Comparison of ENCODE assay signal across 9 cellular contexts in genomic region chr22:36160499-36160942, GRCh38. TPM values are rescaled to one million over a fixed set of nuclear protein-coding genes. Genes with fewer than 3 reads are reported as not detected.
DNase-seq lines count a peak whose midpoint lies in the region; ATAC-seq and TF ChIP-seq lines count a peak whose summit lies in the region.
"Had no signal": no experiment of that assay in that cellular context is flagged by ENCODE, and none has a peak within 500 bp of the region (broad histone marks: within the 10 kb centered on the region; RNA-seq: fewer than 3 reads in every experiment).

A gene with protein sequence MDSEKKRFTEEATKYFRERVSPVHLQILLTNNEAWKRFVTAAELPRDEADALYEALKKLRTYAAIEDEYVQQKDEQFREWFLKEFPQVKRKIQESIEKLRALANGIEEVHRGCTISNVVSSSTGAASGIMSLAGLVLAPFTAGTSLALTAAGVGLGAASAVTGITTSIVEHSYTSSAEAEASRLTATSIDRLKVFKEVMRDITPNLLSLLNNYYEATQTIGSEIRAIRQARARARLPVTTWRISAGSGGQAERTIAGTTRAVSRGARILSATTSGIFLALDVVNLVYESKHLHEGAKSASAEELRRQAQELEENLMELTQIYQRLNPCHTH (minus strand): TSS chr22:36160755. CDS start chr22:36149055, 11,700 bp downstream.

- no peak within 1 kb of the TSS for H3K4me2 ChIP-seq in neuronal stem cell (ENCODE audit: insufficient read depth, low read length, poor library complexity, severe bottlenecking)

- H2BK12ac ChIP-seq in neuronal stem cell (ENCODE audit: low read length) = no peak within 1 kb of the TSS

- H3K27me3 Mint-ChIP-seq in activated CD4-positive, alpha-beta T cell treated with anti-CD3 and anti-CD28 coated beads, Interleukin-2, amount 10 ng/mL, durations not matched to agents 24 days and 14 days = no peaks in the 10 kb centered on the region

- no peak within 1 kb of the TSS for H4K91ac ChIP-seq in neuronal stem cell (ENCODE audit: low read depth, low read length, poor library complexity)

- peaks cover 14% of the 10 kb centered on the region for H3K36me3 Mint-ChIP-seq in activated CD4-positive, alpha-beta T cell treated with anti-CD3 and anti-CD28 coated beads, Interleukin-2, amount 10 ng/mL, durations not matched to agents 24 days and 14 days (ENCODE audit: low read depth)

- H3K14ac ChIP-seq in neuronal stem cell (ENCODE audit: low read length) = no peak within 1 kb of the TSS

- no peak within 1 kb of the TSS for H2AK5ac ChIP-seq in neuronal stem cell (ENCODE audit: low read depth, low read length)

- intact Hi-C loops in activated CD4-positive, alpha-beta T cell treated with anti-CD3 and anti-CD28 coated beads, Interleukin-2, amount 10 ng/mL, durations not matched to agents 24 days and 14 days (cut with micrococcal nuclease) = loop anchor here (10.0 kb wide), 1 partner anchor 324 kb away; the partner anchor contains the start of gene TXN2
- intact Hi-C loops in A673 (cut with micrococcal nuclease; ENCODE audit: unreplicated experiment) = no loop called here

- H3K79me1 ChIP-seq in neuronal stem cell (ENCODE audit: low read depth, low read length) = no peaks in the 10 kb centered on the region

- WGBS in neuronal stem cell (ENCODE audit: extremely low coverage in 2 of 2, insufficient read length in 2 of 2, insufficient replicate concordance in 1 of 2), 2 donors = no CpG with 5 or more reads among the region's 3 CpGs

- H3K18ac ChIP-seq in neuronal stem cell (ENCODE audit: low read length) = no peak within 1 kb of the TSS

- peaks cover 78% of the 10 kb centered on the region for H3K4me1 Mint-ChIP-seq in activated CD4-positive, alpha-beta T cell treated with anti-CD3 and anti-CD28 coated beads, Interleukin-2, amount 10 ng/mL, durations not matched to agents 24 days and 14 days

- no peak within 1 kb of the TSS for H2AFZ ChIP-seq in neuronal stem cell (ENCODE audit: low read length)

- CTCF ChIA-PET in A673 (lab: Charles Lee) = interaction anchor here (0.6 kb wide), 1 partner anchor 228 kb away, joined by 3 read pairs; no protein-coding TSS in a partner anchor

- H3K23ac ChIP-seq in neuronal stem cell (ENCODE audit: low read depth, low read length, poor library complexity) = no peak within 1 kb of the TSS

- BruUV-seq in A673 (replicated peaks; lab: Mats Ljungman, UMichigan) = no TSS peak

- no peak within 1 kb of the TSS for H3K4ac ChIP-seq in neuronal stem cell (ENCODE audit: low read length)

- H2BK15ac ChIP-seq in neuronal stem cell (ENCODE audit: low read length) = no peak within 1 kb of the TSS

- in situ Hi-C loops in endometrial microvascular endothelial cells (cut with HindIII; ENCODE audit: inconsistent ontology term, low pct_unique_long_range_greater_than_20kb, low sequenced_read_pairs) = no loop called here

- peak; percentile 88 for DNase-seq in activated CD4-positive, alpha-beta T cell treated with anti-CD3 and anti-CD28 coated beads, Interleukin-2, amount 10 ng/mL, durations not matched to agents 24 days and 14 days
- DNase-seq in neuronal stem cell (ENCODE audit: low spot score) = no peak
- DNase-seq in superior temporal gyrus (ENCODE audit: extremely low spot score) = no peak
- DNase-seq in T1000 (lab: John Stamatoyannopoulos, UW) = no peak
- no peak for DNase-seq in NCI-H1048 (lab: John Stamatoyannopoulos, UW)
- DNase-seq in A673 (ENCODE audit: low spot score) = no peak

- H3K4me3 ChIP-seq in neuronal stem cell (ENCODE audit: low read length in 2 of 2) (no peak within 1 kb of the TSS), A673 (ENCODE audit: low read depth, low read length, poor library complexity, severe bottlenecking) (no peak within 1 kb of the TSS)
- H3K4me3 ChIP-seq: SJSA1 had no signal

- peak within 1 kb of the TSS; percentile 94 for H3K4me3 Mint-ChIP-seq in activated CD4-positive, alpha-beta T cell treated with anti-CD3 and anti-CD28 coated beads, Interleukin-2, amount 10 ng/mL, durations not matched to agents 24 days and 14 days

- TF ChIP-seq CTCF in A673 (conservative IDR thresholded peaks at IDR 0.05; ENCODE audit: low read depth, low read length) = no peak

- H3K4me1 ChIP-seq in neuronal stem cell (ENCODE audit: control insufficient read depth in 2 of 2, insufficient read depth in 1 of 2, low read depth in 1 of 2, low read length in 2 of 2) (peaks cover 12 to 18% of the 10 kb centered on the region in 2 donors), A673 (ENCODE audit: insufficient read depth, low read length, poor library complexity, severe bottlenecking) (no peaks in the 10 kb centered on the region)

- peak; percentile 46 for ATAC-seq in GM19395 (IDR thresholded peaks at IDR 0.05; ENCODE audit: unreplicated experiment)

- H3K36me3 ChIP-seq in neuronal stem cell (replicated peaks in 1 of 2; ENCODE audit: control insufficient read depth in 2 of 2, insufficient read depth in 2 of 2, low read length in 2 of 2) (no peaks in the 10 kb centered on the region), A673 (ENCODE audit: insufficient read depth, low read length, poor library complexity, severe bottlenecking) (no peaks in the 10 kb centered on the region)
- H3K36me3 ChIP-seq: SJSA1 had no signal

- H3K27ac Mint-ChIP-seq in activated CD4-positive, alpha-beta T cell treated with anti-CD3 and anti-CD28 coated beads, Interleukin-2, amount 10 ng/mL, durations not matched to agents 24 days and 14 days = peak within 1 kb of the TSS; percentile 95

- H3K9me3 ChIP-seq in neuronal stem cell (replicated peaks in 1 of 2; ENCODE audit: control insufficient read depth in 2 of 2, insufficient read depth in 1 of 2, low read depth in 1 of 2, low read length in 2 of 2) (no peaks in the 10 kb centered on the region), A673 (ENCODE audit: low read depth, low read length, poor library complexity, severe bottlenecking) (no peaks in the 10 kb centered on the region)
- H3K9me3 ChIP-seq: SJSA1 had no signal

- no peak within 1 kb of the TSS for H3K27ac ChIP-seq in neuronal stem cell (replicated peaks; ENCODE audit: low read length)
- H3K27ac ChIP-seq in A673 (ENCODE audit: low read depth, low read length, poor library complexity, severe bottlenecking) = no peak within 1 kb of the TSS
- H3K27ac ChIP-seq: SJSA1 had no signal

- H4K8ac ChIP-seq in neuronal stem cell (ENCODE audit: low read depth, low read length) = no peak within 1 kb of the TSS

- peaks cover 0 to 34% (median 0%) of the 10 kb centered on the region in 3 experiments for H3K27me3 ChIP-seq in neuronal stem cell (ENCODE audit: control insufficient read depth in 3 of 3, insufficient read depth in 3 of 3, low read depth in 1 of 3, low read length in 3 of 3)
- H3K27me3 ChIP-seq in A673 (replicated peaks; ENCODE audit: insufficient read depth, low read depth, low read length, poor library complexity) = no peaks in the 10 kb centered on the region

- no peaks in the 10 kb centered on the region for H3K9me3 Mint-ChIP-seq in activated CD4-positive, alpha-beta T cell treated with anti-CD3 and anti-CD28 coated beads, Interleukin-2, amount 10 ng/mL, durations not matched to agents 24 days and 14 days

- no peak within 1 kb of the TSS for H2BK120ac ChIP-seq in neuronal stem cell (ENCODE audit: low read depth, low read length)

- H2BK5ac ChIP-seq in neuronal stem cell (ENCODE audit: low read length) = no peak within 1 kb of the TSS

- H3K9ac ChIP-seq in neuronal stem cell (ENCODE audit: low read depth, low read length, poor library complexity) = peak within 1 kb of the TSS; percentile 24

- POLR2A ChIA-PET in A673 (lab: Charles Lee; ENCODE audit: low non-redundant PET) = no interaction called here

RNA-seq across cellular contexts. Expression of the gene that starts here (rescaled TPM):
- total RNA-seq in activated CD4-positive, alpha-beta T cell treated with anti-CD3 and anti-CD28 coated beads, Interleukin-2, amount 10 ng/mL, durations not matched to agents 24 days and 14 days = 42.2 and 44.8 TPM in 2 replicates
- total RNA-seq in endometrial microvascular endothelial cells (ENCODE audit: inconsistent ontology term) (68.8 TPM), A673 (2021) (0.59 TPM in 1 of 2 replicates, not detected in the other)
- not detected for polyA plus RNA-seq in neuronal stem cell (2013, experiment 1 of 2)
- polyA plus RNA-seq in neuronal stem cell (2013, experiment 2 of 2) = not detected

Comparison
In these comparisons a context has a peak if more than half of its experiments do, and no peak if none do; other contexts are left out.
1. RNA of the gene that starts here (total RNA-seq): 68.8 TPM in endometrial microvascular endothelial cells (single experiment) and 42.2 to 44.8 TPM in activated CD4-positive, alpha-beta T cell treated with anti-CD3 and anti-CD28 coated beads, Interleukin-2, amount 10 ng/mL, durations not matched to agents 24 days and 14 days; 0.59 TPM in A673; every median in the first group is over 10 times any median in the second.